In genomic region chr9:111484564-111484878, GRCh38 we compare ENCODE assay signal across 8 cellular contexts. TPM values are rescaled to one million over a fixed set of nuclear protein-coding genes. Genes with fewer than 3 reads are reported as not detected.
A peak's percentile ranks its signal among the peaks of the same experiment; 100 is the strongest.
DNase-seq lines count a peak whose midpoint lies in the region; FAIRE-seq and TF ChIP-seq lines count a peak whose summit lies in the region.

No MANE protein-coding gene starts in this region.

- peak overlapping the region; percentile 61 for H3K4me3 ChIP-seq in GM08714 (ENCODE audit: low read length)
- H3K4me3 ChIP-seq in HUES64 (ENCODE audit: low read length): peak overlapping the region; percentile 68
- peak overlapping the region; percentile 92 for H3K4me3 ChIP-seq in bronchial epithelial cell (ENCODE audit: low read depth, low read length)
- peak overlapping the region; percentile 91 to 92 for H3K4me3 ChIP-seq in mucosa of rectum (ENCODE audit: low read length in 2 of 2)

- peaks cover 11% of the 10 kb centered on the region for H3K4me1 ChIP-seq in HUES64 (ENCODE audit: insufficient read depth, low read length)
- peaks cover 9 to 10% of the 10 kb centered on the region in 2 donors for H3K4me1 ChIP-seq in mucosa of rectum (ENCODE audit: control insufficient read depth in 2 of 2, insufficient read depth in 2 of 2, low read length in 2 of 2)

- FAIRE-seq in bronchial epithelial cell (lab: Jason Lieb, UNC): no peak

- H3K27ac ChIP-seq in HUES64 (ENCODE audit: low read depth, low read length) (peak overlapping the region; percentile 88), mucosa of rectum (ENCODE audit: low read depth in 2 of 2, low read length in 2 of 2) (peak overlapping the region; percentile 84 to 96)

- DNase-seq in bronchial epithelial cell (ENCODE audit: low read depth): no peak
- no peak for DNase-seq in COR-L47 (lab: John Stamatoyannopoulos, UW)
- no peak for DNase-seq in NCI-H446 treated with DMSO at 0.1 percent for 48 hours (lab: John Stamatoyannopoulos, UW)
- no peak for DNase-seq in anterior cingulate cortex (lab: John Stamatoyannopoulos, UW)
- no peak for DNase-seq in SW 1271 (lab: John Stamatoyannopoulos, UW)

- 28% methylated on average over 4 of the region's 4 CpGs for WGBS in HUES64

- H3K36me3 ChIP-seq in HUES64 (ENCODE audit: insufficient read depth, low read length) (no peaks in the 10 kb centered on the region), bronchial epithelial cell (ENCODE audit: control insufficient read depth, insufficient read depth, low read length) (no peaks in the 10 kb centered on the region), mucosa of rectum (ENCODE audit: control insufficient read depth in 2 of 2, insufficient read depth in 2 of 2, low read length in 2 of 2) (no peaks in the 10 kb centered on the region)

- TF ChIP-seq CTCF in bronchial epithelial cell (IDR thresholded peaks at IDR 0.05; ENCODE audit: insufficient read depth, low read length, severe bottlenecking): no peak

- H3K9ac ChIP-seq in HUES64 (ENCODE audit: low read depth, low read length): peak overlapping the region; percentile 96
- peak overlapping the region; percentile 78 to 91 for H3K9ac ChIP-seq in mucosa of rectum (ENCODE audit: low read depth in 1 of 2, low read length in 2 of 2)

- no peaks in the 10 kb centered on the region for H3K27me3 ChIP-seq in HUES64 (ENCODE audit: insufficient read depth, low read length)
- no peaks in the 10 kb centered on the region for H3K27me3 ChIP-seq in bronchial epithelial cell (ENCODE audit: control insufficient read depth, insufficient read depth, low read length)
- no peaks in the 10 kb centered on the region for H3K27me3 ChIP-seq in mucosa of rectum (ENCODE audit: control insufficient read depth in 2 of 2, insufficient read depth in 2 of 2, low read length in 2 of 2)

- no peaks in the 10 kb centered on the region for H3K9me3 ChIP-seq in HUES64 (ENCODE audit: insufficient read depth, low read depth, low read length)
- H3K9me3 ChIP-seq in mucosa of rectum (ENCODE audit: control insufficient read depth in 2 of 2, low read length in 2 of 2): no peaks in the 10 kb centered on the region

RNA-seq across cellular contexts. Expression of gene ECPAS, which starts 0.3 kb away (rescaled TPM):
- 62.0 TPM for polyA plus RNA-seq in HUES64 (2013, experiment 1 of 2)
- polyA plus RNA-seq in HUES64 (2013, experiment 2 of 2): 61.2 TPM
- total RNA-seq in bronchial epithelial cell: 102 and 132 TPM in 2 replicates

RNA-seq across cellular contexts. Expression of gene ZNF483, which starts 40.5 kb away (rescaled TPM):
- 16.1 TPM for polyA plus RNA-seq in HUES64 (2013, experiment 1 of 2)
- polyA plus RNA-seq in HUES64 (2013, experiment 2 of 2): 12.8 TPM
- 0.26 and 0.51 TPM in 2 replicates for total RNA-seq in bronchial epithelial cell
